1 cellular context compared by ENCODE assay signal in the genomic region with DNA sequence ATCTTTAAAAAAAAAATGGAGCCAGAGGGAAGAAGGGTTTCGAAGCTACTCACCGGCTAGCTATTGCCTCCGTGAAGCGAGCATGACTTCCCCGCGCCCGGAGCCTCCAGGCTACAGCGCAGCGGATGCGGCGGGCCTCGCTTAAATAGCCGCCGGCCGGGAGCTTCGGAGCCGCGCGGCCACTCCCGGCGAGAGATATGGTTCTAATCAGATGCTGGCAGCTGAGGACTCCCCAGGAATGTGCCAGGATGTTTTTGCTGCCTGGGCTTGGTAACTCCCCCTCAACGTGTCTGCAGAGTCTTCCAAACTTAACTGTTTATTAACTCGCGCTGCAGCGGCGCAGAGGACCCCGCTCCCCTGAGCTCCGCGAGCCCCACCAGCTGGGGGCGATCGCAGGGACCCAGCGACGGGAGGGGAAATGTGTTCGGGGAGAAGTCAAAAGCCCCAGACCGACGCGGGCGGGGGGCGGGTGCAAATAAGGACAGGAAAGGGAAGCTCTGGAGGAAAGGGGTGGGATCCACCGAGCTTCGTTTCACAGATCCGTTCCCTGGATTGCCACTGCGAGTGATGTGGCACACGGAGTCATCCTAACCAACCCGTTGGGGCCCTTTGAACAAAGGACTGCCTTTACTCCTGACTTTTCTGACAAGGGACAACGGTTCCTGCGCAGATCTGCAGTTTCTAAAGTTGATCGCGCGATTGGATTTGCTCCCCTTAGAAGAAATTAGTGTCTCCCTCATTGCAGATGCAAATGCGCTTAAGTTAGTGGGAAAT.
TF ChIP-seq lines count a peak whose summit lies in the region.

A gene (minus strand): TSS at position 230 of the 774 bp plus-strand sequence. CDS start 30,660 bp downstream, outside the sequence.

TF ChIP-seq in HepG2, 621 proteins besides CTCF, POLR2A, EP300 and RAD21 (continued from another document and continues in another):
- TF ChIP-seq DPF2 (CRISPR knock-in tag; IDR thresholded peaks at IDR 0.05; ENCODE audit: borderline replicate concordance, low read depth) = no peak
- 0 out of 2 replicates have a peak, but pooled peaks have one; percentile 35 for TF ChIP-seq FOXK1 (CRISPR knock-in tag; IDR thresholded peaks at IDR 0.05; ENCODE audit: borderline replicate concordance, low read depth)
- TF ChIP-seq, protein P1, sequence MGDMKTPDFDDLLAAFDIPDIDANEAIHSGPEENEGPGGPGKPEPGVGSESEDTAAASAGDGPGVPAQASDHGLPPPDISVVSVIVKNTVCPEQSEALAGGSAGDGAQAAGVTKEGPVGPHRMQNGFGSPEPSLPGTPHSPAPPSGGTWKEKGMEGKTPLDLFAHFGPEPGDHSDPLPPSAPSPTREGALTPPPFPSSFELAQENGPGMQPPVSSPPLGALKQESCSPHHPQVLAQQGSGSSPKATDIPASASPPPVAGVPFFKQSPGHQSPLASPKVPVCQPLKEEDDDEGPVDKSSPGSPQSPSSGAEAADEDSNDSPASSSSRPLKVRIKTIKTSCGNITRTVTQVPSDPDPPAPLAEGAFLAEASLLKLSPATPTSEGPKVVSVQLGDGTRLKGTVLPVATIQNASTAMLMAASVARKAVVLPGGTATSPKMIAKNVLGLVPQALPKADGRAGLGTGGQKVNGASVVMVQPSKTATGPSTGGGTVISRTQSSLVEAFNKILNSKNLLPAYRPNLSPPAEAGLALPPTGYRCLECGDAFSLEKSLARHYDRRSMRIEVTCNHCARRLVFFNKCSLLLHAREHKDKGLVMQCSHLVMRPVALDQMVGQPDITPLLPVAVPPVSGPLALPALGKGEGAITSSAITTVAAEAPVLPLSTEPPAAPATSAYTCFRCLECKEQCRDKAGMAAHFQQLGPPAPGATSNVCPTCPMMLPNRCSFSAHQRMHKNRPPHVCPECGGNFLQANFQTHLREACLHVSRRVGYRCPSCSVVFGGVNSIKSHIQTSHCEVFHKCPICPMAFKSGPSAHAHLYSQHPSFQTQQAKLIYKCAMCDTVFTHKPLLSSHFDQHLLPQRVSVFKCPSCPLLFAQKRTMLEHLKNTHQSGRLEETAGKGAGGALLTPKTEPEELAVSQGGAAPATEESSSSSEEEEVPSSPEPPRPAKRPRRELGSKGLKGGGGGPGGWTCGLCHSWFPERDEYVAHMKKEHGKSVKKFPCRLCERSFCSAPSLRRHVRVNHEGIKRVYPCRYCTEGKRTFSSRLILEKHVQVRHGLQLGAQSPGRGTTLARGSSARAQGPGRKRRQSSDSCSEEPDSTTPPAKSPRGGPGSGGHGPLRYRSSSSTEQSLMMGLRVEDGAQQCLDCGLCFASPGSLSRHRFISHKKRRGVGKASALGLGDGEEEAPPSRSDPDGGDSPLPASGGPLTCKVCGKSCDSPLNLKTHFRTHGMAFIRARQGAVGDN (CRISPR knock-in tag; IDR thresholded peaks at IDR 0.05) = peak; percentile 75
- no peak for TF ChIP-seq THAP11 (CRISPR knock-in tag; IDR thresholded peaks at IDR 0.05)
- TF ChIP-seq NFATC3 (CRISPR knock-in tag; IDR thresholded peaks at IDR 0.05) = no peak
- no peak for TF ChIP-seq MED8 (CRISPR knock-in tag; IDR thresholded peaks at IDR 0.05; ENCODE audit: insufficient replicate concordance)
- TF ChIP-seq, protein P2, sequence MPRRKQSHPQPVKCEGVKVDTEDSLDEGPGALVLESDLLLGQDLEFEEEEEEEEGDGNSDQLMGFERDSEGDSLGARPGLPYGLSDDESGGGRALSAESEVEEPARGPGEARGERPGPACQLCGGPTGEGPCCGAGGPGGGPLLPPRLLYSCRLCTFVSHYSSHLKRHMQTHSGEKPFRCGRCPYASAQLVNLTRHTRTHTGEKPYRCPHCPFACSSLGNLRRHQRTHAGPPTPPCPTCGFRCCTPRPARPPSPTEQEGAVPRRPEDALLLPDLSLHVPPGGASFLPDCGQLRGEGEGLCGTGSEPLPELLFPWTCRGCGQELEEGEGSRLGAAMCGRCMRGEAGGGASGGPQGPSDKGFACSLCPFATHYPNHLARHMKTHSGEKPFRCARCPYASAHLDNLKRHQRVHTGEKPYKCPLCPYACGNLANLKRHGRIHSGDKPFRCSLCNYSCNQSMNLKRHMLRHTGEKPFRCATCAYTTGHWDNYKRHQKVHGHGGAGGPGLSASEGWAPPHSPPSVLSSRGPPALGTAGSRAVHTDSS (CRISPR knock-in tag; conservative IDR thresholded peaks at IDR 0.05) = no peak
- no peak for TF ChIP-seq ONECUT2 (CRISPR knock-in tag; IDR thresholded peaks at IDR 0.05)
- TF ChIP-seq CAMTA2 (CRISPR knock-in tag; IDR thresholded peaks at IDR 0.05; ENCODE audit: borderline replicate concordance) = no peak
- TF ChIP-seq, protein P3, sequence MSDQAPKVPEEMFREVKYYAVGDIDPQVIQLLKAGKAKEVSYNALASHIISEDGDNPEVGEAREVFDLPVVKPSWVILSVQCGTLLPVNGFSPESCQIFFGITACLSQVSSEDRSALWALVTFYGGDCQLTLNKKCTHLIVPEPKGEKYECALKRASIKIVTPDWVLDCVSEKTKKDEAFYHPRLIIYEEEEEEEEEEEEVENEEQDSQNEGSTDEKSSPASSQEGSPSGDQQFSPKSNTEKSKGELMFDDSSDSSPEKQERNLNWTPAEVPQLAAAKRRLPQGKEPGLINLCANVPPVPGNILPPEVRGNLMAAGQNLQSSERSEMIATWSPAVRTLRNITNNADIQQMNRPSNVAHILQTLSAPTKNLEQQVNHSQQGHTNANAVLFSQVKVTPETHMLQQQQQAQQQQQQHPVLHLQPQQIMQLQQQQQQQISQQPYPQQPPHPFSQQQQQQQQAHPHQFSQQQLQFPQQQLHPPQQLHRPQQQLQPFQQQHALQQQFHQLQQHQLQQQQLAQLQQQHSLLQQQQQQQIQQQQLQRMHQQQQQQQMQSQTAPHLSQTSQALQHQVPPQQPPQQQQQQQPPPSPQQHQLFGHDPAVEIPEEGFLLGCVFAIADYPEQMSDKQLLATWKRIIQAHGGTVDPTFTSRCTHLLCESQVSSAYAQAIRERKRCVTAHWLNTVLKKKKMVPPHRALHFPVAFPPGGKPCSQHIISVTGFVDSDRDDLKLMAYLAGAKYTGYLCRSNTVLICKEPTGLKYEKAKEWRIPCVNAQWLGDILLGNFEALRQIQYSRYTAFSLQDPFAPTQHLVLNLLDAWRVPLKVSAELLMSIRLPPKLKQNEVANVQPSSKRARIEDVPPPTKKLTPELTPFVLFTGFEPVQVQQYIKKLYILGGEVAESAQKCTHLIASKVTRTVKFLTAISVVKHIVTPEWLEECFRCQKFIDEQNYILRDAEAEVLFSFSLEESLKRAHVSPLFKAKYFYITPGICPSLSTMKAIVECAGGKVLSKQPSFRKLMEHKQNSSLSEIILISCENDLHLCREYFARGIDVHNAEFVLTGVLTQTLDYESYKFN (CRISPR knock-in tag; conservative IDR thresholded peaks at IDR 0.05) = no peak; the same call in 1 of the 2 replicates
- no peak for TF ChIP-seq ZNF839 (CRISPR knock-in tag; IDR thresholded peaks at IDR 0.05; ENCODE audit: borderline replicate concordance)
- no peak for TF ChIP-seq NPAS2 (CRISPR knock-in tag; IDR thresholded peaks at IDR 0.05; ENCODE audit: borderline replicate concordance)
- peak; percentile 50; the same call in 1 of the 2 replicates for TF ChIP-seq ZSCAN9 (CRISPR knock-in tag; IDR thresholded peaks at IDR 0.05; ENCODE audit: borderline replicate concordance)
- TF ChIP-seq, protein P4, sequence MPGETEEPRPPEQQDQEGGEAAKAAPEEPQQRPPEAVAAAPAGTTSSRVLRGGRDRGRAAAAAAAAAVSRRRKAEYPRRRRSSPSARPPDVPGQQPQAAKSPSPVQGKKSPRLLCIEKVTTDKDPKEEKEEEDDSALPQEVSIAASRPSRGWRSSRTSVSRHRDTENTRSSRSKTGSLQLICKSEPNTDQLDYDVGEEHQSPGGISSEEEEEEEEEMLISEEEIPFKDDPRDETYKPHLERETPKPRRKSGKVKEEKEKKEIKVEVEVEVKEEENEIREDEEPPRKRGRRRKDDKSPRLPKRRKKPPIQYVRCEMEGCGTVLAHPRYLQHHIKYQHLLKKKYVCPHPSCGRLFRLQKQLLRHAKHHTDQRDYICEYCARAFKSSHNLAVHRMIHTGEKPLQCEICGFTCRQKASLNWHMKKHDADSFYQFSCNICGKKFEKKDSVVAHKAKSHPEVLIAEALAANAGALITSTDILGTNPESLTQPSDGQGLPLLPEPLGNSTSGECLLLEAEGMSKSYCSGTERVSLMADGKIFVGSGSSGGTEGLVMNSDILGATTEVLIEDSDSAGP (CRISPR knock-in tag; IDR thresholded peaks at IDR 0.05; ENCODE audit: borderline replicate concordance) = 0 out of 2 replicates have a peak, but pooled peaks have one; percentile 56
- TF ChIP-seq SRY (CRISPR knock-in tag; IDR thresholded peaks at IDR 0.05) = peak; percentile 54; the same call in 1 of the 2 replicates
- no peak for TF ChIP-seq ZSCAN12 (CRISPR knock-in tag; IDR thresholded peaks at IDR 0.05)
- no peak for TF ChIP-seq ZNF703 (CRISPR knock-in tag; IDR thresholded peaks at IDR 0.05; ENCODE audit: borderline replicate concordance)
- peak; percentile 67 for TF ChIP-seq XRCC5 (optimal IDR thresholded peaks at IDR 0.05; ENCODE audit: low read length)
- TF ChIP-seq FOXC1 (CRISPR knock-in tag; IDR thresholded peaks at IDR 0.05; ENCODE audit: borderline replicate concordance) = peak; percentile 57; the same call in 1 of the 2 replicates
- no peak for TF ChIP-seq REL (CRISPR knock-in tag; conservative IDR thresholded peaks at IDR 0.05)
- no peak for TF ChIP-seq ZNF761 (CRISPR knock-in tag; conservative IDR thresholded peaks at IDR 0.05)
- no peak for TF ChIP-seq ZNF616 (CRISPR knock-in tag; IDR thresholded peaks at IDR 0.05; ENCODE audit: low read depth)
- 0 out of 2 replicates have a peak, but pooled peaks have one; percentile 62 for TF ChIP-seq ZFP90 (CRISPR knock-in tag; IDR thresholded peaks at IDR 0.05; ENCODE audit: borderline replicate concordance)
- TF ChIP-seq HNRNPUL1 (IDR thresholded peaks at IDR 0.05; ENCODE audit: low read depth, low read length) = no peak
- TF ChIP-seq FOXM1 (CRISPR knock-in tag; IDR thresholded peaks at IDR 0.05) = no peak
- TF ChIP-seq PRMT3 (CRISPR knock-in tag; IDR thresholded peaks at IDR 0.05; ENCODE audit: borderline replicate concordance, low read depth) = no peak
- TF ChIP-seq SIN3B (IDR thresholded peaks at IDR 0.05; ENCODE audit: low read length) = no peak
- peak; percentile 26; the same call in 1 of the 2 replicates for TF ChIP-seq HIVEP1 (CRISPR knock-in tag; IDR thresholded peaks at IDR 0.05)
- TF ChIP-seq JDP2 (CRISPR knock-in tag; IDR thresholded peaks at IDR 0.05; ENCODE audit: borderline replicate concordance) = no peak
- no peak for TF ChIP-seq ZNF615 (CRISPR knock-in tag; IDR thresholded peaks at IDR 0.05; ENCODE audit: borderline replicate concordance)
- TF ChIP-seq ZNF441 (CRISPR knock-in tag; IDR thresholded peaks at IDR 0.05; ENCODE audit: borderline replicate concordance) = 0 out of 2 replicates have a peak, but pooled peaks have one; percentile 26
- no peak for TF ChIP-seq ZKSCAN8 (CRISPR knock-in tag; IDR thresholded peaks at IDR 0.05; ENCODE audit: borderline replicate concordance)
- TF ChIP-seq FOXP1 (IDR thresholded peaks at IDR 0.05) = no peak
- TF ChIP-seq FOXP1 (CRISPR knock-in tag; IDR thresholded peaks at IDR 0.05) = no peak
- no peak for TF ChIP-seq CBX2 (IDR thresholded peaks at IDR 0.05; ENCODE audit: low read depth, low read length)
- TF ChIP-seq CBX2 (CRISPR knock-in tag; IDR thresholded peaks at IDR 0.05; ENCODE audit: low read depth) = no peak
- TF ChIP-seq, protein P5, sequence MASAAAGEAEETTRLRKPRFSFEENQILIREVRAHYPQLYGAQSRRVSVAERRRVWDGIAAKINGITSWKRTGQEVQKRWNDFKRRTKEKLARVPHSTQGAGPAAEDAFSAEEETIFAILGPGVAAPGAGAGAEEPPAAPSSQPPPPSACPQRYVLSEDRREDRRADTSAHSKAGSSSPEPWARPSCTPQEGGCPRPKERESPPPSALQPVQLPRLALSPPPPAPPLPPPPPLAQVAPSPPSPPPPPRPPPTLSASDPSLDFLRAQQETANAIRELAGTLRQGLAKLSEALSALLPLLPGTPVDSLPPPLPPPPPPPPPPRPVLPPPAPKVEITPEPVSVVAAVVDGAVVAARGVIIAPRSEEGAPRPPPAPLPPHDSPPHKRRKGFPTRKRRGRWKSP (CRISPR knock-in tag; IDR thresholded peaks at IDR 0.05) = 0 out of 2 replicates have a peak, but pooled peaks have one; percentile 58
- peak; percentile 74 for TF ChIP-seq POGZ (CRISPR knock-in tag; IDR thresholded peaks at IDR 0.05)
- 0 out of 2 replicates have a peak, but pooled peaks have one; percentile 35 for TF ChIP-seq BORCS8-MEF2B (CRISPR knock-in tag; IDR thresholded peaks at IDR 0.05)
- peak; percentile 39; the same call in 1 of the 2 replicates for TF ChIP-seq MTA1 (CRISPR knock-in tag; IDR thresholded peaks at IDR 0.05; ENCODE audit: borderline replicate concordance)
- no peak for TF ChIP-seq ZBTB3 (CRISPR knock-in tag; IDR thresholded peaks at IDR 0.05; ENCODE audit: borderline replicate concordance, low read depth)
- TF ChIP-seq, protein P6, sequence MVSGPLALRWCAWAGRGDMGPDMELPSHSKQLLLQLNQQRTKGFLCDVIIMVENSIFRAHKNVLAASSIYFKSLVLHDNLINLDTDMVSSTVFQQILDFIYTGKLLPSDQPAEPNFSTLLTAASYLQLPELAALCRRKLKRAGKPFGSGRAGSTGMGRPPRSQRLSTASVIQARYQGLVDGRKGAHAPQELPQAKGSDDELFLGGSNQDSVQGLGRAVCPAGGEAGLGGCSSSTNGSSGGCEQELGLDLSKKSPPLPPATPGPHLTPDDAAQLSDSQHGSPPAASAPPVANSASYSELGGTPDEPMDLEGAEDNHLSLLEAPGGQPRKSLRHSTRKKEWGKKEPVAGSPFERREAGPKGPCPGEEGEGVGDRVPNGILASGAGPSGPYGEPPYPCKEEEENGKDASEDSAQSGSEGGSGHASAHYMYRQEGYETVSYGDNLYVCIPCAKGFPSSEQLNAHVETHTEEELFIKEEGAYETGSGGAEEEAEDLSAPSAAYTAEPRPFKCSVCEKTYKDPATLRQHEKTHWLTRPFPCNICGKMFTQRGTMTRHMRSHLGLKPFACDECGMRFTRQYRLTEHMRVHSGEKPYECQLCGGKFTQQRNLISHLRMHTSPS (CRISPR knock-in tag; IDR thresholded peaks at IDR 0.05; ENCODE audit: low read depth) = 0 out of 2 replicates have a peak, but pooled peaks have one; percentile 29
- TF ChIP-seq CCDC6 (CRISPR knock-in tag; IDR thresholded peaks at IDR 0.05) = no peak
- TF ChIP-seq, protein P7, sequence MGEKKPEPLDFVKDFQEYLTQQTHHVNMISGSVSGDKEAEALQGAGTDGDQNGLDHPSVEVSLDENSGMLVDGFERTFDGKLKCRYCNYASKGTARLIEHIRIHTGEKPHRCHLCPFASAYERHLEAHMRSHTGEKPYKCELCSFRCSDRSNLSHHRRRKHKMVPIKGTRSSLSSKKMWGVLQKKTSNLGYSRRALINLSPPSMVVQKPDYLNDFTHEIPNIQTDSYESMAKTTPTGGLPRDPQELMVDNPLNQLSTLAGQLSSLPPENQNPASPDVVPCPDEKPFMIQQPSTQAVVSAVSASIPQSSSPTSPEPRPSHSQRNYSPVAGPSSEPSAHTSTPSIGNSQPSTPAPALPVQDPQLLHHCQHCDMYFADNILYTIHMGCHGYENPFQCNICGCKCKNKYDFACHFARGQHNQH (CRISPR knock-in tag; IDR thresholded peaks at IDR 0.05) = peak; percentile 80
- no peak for TF ChIP-seq PHB2 (IDR thresholded peaks at IDR 0.05; ENCODE audit: partially characterized antibody)
